In genomic region chr14:60251877-60252276, GRCh38 we compare ENCODE assay signal across 10 cellular contexts. TPM values are rescaled to one million over a fixed set of nuclear protein-coding genes. Genes with fewer than 3 reads are reported as not detected.
DNase-seq lines count a peak whose midpoint lies in the region; ATAC-seq and TF ChIP-seq lines count a peak whose summit lies in the region.
"Had no signal": no experiment of that assay in that cellular context is flagged by ENCODE, and none has a peak within 500 bp of the region (broad histone marks: within the 10 kb centered on the region; RNA-seq: fewer than 3 reads in every experiment).

No MANE protein-coding gene starts in this region.

- intact Hi-C loops in activated T-helper 2 cell treated with anti-CD3 and anti-CD28 coated beads, Interferon-gamma antibody, Interleukin-2, Interleukin-4, amounts not matched to agents 10 μg/mL and 5 μg/mL and 100 μg/mL, durations not matched to agents 14 hours and 24 hours and 36 hours (cut with micrococcal nuclease) = loop anchor here (2.0 kb wide), 2 partner anchors 15 to 81 kb away; no protein-coding TSS in a partner anchor
- intact Hi-C loops in right lobe of liver (cut with DNase I) = no loop called here

- 36% methylated on average over 1 of the region's 1 CpG for WGBS in right lobe of liver (ENCODE audit: insufficient coverage, low coverage, low lambda C conversion rate, missing lambda C conversion rate)

- H3K4me1 Mint-ChIP-seq in activated naive CD4-positive, alpha-beta T cell treated with anti-CD3 and anti-CD28 coated beads, Interleukin-2, amount 50 U/mL, for 24 hours = peaks cover 76% of the 10 kb centered on the region
- peaks cover 54% of the 10 kb centered on the region for H3K4me1 Mint-ChIP-seq in activated T-helper 2 cell treated with anti-CD3 and anti-CD28 coated beads, Interferon-gamma antibody, Interleukin-2, Interleukin-4, amounts not matched to agents 10 μg/mL and 5 μg/mL and 100 μg/mL, durations not matched to agents 14 hours and 24 hours and 36 hours (ENCODE audit: low read depth)

- H3K27me3 ChIP-seq in right lobe of liver (no peaks in the 10 kb centered on the region), thoracic aorta (replicated peaks; ENCODE audit: insufficient read depth) (no peaks in the 10 kb centered on the region)

- H3K4me3 Mint-ChIP-seq in activated naive CD4-positive, alpha-beta T cell treated with anti-CD3 and anti-CD28 coated beads, Interleukin-2, amount 50 U/mL, for 24 hours = peak overlapping the region; percentile 56
- H3K4me3 Mint-ChIP-seq in activated T-helper 2 cell treated with anti-CD3 and anti-CD28 coated beads, Interferon-gamma antibody, Interleukin-2, Interleukin-4, amounts not matched to agents 10 μg/mL and 5 μg/mL and 100 μg/mL, durations not matched to agents 14 hours and 24 hours and 36 hours (ENCODE audit: low read depth) = peak overlapping the region; percentile 19

- H3K27ac ChIP-seq in right lobe of liver (peak overlapping the region in 2 of 3 donors; percentile 17 to 37), thoracic aorta (no peak overlapping the region)
- H3K27ac ChIP-seq: C4-2B had no signal

- no peak for TF ChIP-seq CTCF in right lobe of liver (IDR thresholded peaks at IDR 0.05)
- no peak for TF ChIP-seq CTCF in thoracic aorta (IDR thresholded peaks at IDR 0.05)

- H3K36me3 Mint-ChIP-seq in activated naive CD4-positive, alpha-beta T cell treated with anti-CD3 and anti-CD28 coated beads, Interleukin-2, amount 50 U/mL, for 24 hours = peaks cover 6% of the 10 kb centered on the region
- peaks cover 26% of the 10 kb centered on the region for H3K36me3 Mint-ChIP-seq in activated T-helper 2 cell treated with anti-CD3 and anti-CD28 coated beads, Interferon-gamma antibody, Interleukin-2, Interleukin-4, amounts not matched to agents 10 μg/mL and 5 μg/mL and 100 μg/mL, durations not matched to agents 14 hours and 24 hours and 36 hours (ENCODE audit: low read depth)

- no peaks in the 10 kb centered on the region for H3K36me3 ChIP-seq in right lobe of liver
- H3K36me3 ChIP-seq in thoracic aorta = no peaks in the 10 kb centered on the region

- H3K9me3 ChIP-seq in right lobe of liver (no peaks in the 10 kb centered on the region), thoracic aorta (no peaks in the 10 kb centered on the region)

- H3K27me3 Mint-ChIP-seq in activated naive CD4-positive, alpha-beta T cell treated with anti-CD3 and anti-CD28 coated beads, Interleukin-2, amount 50 U/mL, for 24 hours = no peaks in the 10 kb centered on the region
- no peaks in the 10 kb centered on the region for H3K27me3 Mint-ChIP-seq in activated T-helper 2 cell treated with anti-CD3 and anti-CD28 coated beads, Interferon-gamma antibody, Interleukin-2, Interleukin-4, amounts not matched to agents 10 μg/mL and 5 μg/mL and 100 μg/mL, durations not matched to agents 14 hours and 24 hours and 36 hours (ENCODE audit: low read depth)

- no peak overlapping the region for H3K27ac Mint-ChIP-seq in activated naive CD4-positive, alpha-beta T cell treated with anti-CD3 and anti-CD28 coated beads, Interleukin-2, amount 50 U/mL, for 24 hours
- H3K27ac Mint-ChIP-seq in activated T-helper 2 cell treated with anti-CD3 and anti-CD28 coated beads, Interferon-gamma antibody, Interleukin-2, Interleukin-4, amounts not matched to agents 10 μg/mL and 5 μg/mL and 100 μg/mL, durations not matched to agents 14 hours and 24 hours and 36 hours = peak overlapping the region; percentile 1

- DNase-seq in activated naive CD4-positive, alpha-beta T cell treated with Interleukin-2 at 50 U/mL for 16 hours = no peak
- DNase-seq in activated T-helper 2 cell treated with anti-CD3 and anti-CD28 coated beads, Interferon-gamma antibody, Interleukin-2, Interleukin-4, amounts not matched to agents 10 μg/mL and 5 μg/mL and 100 μg/mL, durations not matched to agents 14 hours and 24 hours and 36 hours (ENCODE audit: low spot score) = no peak
- DNase-seq in right lobe of liver = no peak
- DNase-seq in thoracic aorta (ENCODE audit: low spot score) = no peak
- no peak for DNase-seq in NCI-H510A treated with DMSO at 0.1 percent for 48 hours (lab: John Stamatoyannopoulos, UW)
- no peak for DNase-seq in NCI-H774 (lab: John Stamatoyannopoulos, UW)
- DNase-seq: effector memory CD4-positive, alpha-beta T cell had no signal

- H3K9me3 Mint-ChIP-seq in activated naive CD4-positive, alpha-beta T cell treated with anti-CD3 and anti-CD28 coated beads, Interleukin-2, amount 50 U/mL, for 24 hours = no peaks in the 10 kb centered on the region
- H3K9me3 Mint-ChIP-seq in activated T-helper 2 cell treated with anti-CD3 and anti-CD28 coated beads, Interferon-gamma antibody, Interleukin-2, Interleukin-4, amounts not matched to agents 10 μg/mL and 5 μg/mL and 100 μg/mL, durations not matched to agents 14 hours and 24 hours and 36 hours = no peaks in the 10 kb centered on the region

- ATAC-seq in right lobe of liver = no peak
- ATAC-seq in thoracic aorta (ENCODE audit: insufficient number of reproducible peaks, low FRiP score, low read depth) = no peak
- ATAC-seq in GM21576 (IDR thresholded peaks at IDR 0.05; ENCODE audit: unreplicated experiment) = no peak

- no peak for TF ChIP-seq POLR2A in right lobe of liver (IDR thresholded peaks at IDR 0.05)

- H3K4me3 ChIP-seq in right lobe of liver = no peak overlapping the region
- peak overlapping the region; percentile 92 for H3K4me3 ChIP-seq in thoracic aorta

- H3K4me1 ChIP-seq in right lobe of liver = peaks cover 0 to 59% (median 17%) of the 10 kb centered on the region in 4 donors
- H3K4me1 ChIP-seq in thoracic aorta (ENCODE audit: control insufficient read depth in 1 of 2, low read depth in 2 of 2) = peaks cover 29 to 50% of the 10 kb centered on the region in 2 donors

RNA-seq across cellular contexts. Expression of gene PPM1A, which starts 2.9 kb away (rescaled TPM):
- total RNA-seq in activated T-helper 2 cell treated with anti-CD3 and anti-CD28 coated beads, Interferon-gamma antibody, Interleukin-2, Interleukin-4, amounts not matched to agents 10 μg/mL and 5 μg/mL and 100 μg/mL, durations not matched to agents 14 hours and 24 hours and 36 hours = 45.7 and 48.2 TPM in 2 replicates
- total RNA-seq in right lobe of liver = 10 to 100 TPM; 32.6 to 54.7 (median 39.4) TPM
- 10 to 100 TPM; 37.4 to 58.3 TPM for total RNA-seq in thoracic aorta

Comparison
In these comparisons a context has a peak if more than half of its experiments do, and no peak if none do; other contexts are left out.
1. H3K27ac ChIP-seq: peak in right lobe of liver (2 of 3); none in thoracic aorta (0 of 2).